8 cellular contexts compared by ENCODE assay signal in the genomic region with DNA sequence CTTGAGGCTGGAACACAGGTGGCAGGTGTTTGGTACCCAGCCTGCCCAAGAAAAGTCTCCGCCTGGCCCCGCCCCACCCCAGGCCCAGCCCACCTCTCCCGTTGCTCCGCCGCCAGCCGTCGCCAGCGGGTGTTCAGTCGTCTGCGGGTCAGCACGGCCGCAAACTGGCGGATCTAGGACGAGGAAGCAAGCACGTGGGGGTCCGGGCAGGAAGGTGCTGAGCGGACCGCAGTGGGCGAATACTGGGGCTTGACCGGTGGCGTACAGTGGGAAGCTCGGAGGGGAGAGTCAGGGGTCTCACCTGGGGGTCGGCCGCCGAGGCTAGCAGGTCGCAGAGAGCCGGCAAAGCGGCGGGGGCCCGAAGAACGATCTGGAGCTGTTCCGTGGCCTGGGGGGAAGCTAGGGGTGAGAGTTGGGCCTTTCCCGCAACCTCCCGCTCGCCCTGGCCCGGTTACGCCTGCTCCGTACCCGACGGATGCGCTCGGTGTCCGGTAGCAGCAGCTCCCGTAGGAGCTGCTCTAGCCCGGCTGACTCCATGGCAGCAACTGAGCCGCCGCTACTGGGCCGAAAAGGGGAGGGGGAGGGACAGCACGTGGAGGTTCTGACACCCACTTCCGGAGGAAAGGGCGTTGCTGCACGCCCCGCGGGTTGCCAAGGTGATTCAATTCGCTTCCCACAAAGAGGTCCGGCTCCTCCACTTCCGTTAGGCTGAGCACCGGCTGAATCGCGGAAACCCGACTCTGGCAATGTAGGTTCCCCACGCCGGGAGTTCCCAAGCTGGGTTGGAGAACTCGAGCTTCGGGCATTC. TPM values are rescaled to one million over a fixed set of nuclear protein-coding genes. Genes with fewer than 3 reads are reported as not detected.
DNase-seq lines count a peak whose midpoint lies in the region; ATAC-seq and TF ChIP-seq lines count a peak whose summit lies in the region.

A gene with protein sequence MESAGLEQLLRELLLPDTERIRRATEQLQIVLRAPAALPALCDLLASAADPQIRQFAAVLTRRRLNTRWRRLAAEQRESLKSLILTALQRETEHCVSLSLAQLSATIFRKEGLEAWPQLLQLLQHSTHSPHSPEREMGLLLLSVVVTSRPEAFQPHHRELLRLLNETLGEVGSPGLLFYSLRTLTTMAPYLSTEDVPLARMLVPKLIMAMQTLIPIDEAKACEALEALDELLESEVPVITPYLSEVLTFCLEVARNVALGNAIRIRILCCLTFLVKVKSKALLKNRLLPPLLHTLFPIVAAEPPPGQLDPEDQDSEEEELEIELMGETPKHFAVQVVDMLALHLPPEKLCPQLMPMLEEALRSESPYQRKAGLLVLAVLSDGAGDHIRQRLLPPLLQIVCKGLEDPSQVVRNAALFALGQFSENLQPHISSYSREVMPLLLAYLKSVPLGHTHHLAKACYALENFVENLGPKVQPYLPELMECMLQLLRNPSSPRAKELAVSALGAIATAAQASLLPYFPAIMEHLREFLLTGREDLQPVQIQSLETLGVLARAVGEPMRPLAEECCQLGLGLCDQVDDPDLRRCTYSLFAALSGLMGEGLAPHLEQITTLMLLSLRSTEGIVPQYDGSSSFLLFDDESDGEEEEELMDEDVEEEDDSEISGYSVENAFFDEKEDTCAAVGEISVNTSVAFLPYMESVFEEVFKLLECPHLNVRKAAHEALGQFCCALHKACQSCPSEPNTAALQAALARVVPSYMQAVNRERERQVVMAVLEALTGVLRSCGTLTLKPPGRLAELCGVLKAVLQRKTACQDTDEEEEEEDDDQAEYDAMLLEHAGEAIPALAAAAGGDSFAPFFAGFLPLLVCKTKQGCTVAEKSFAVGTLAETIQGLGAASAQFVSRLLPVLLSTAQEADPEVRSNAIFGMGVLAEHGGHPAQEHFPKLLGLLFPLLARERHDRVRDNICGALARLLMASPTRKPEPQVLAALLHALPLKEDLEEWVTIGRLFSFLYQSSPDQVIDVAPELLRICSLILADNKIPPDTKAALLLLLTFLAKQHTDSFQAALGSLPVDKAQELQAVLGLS (minus strand): TSS at position 566 of the 808 bp plus-strand sequence. CDS start 29 bp downstream, at position 537.

- H3K9me3 ChIP-seq in lung (ENCODE audit: control insufficient read depth in 2 of 2, insufficient read depth in 1 of 2, low read length in 1 of 2) = no peaks in the 10 kb centered on the region

- DNase-seq in CMK (ENCODE audit: low read depth) = peak; percentile 85
- DNase-seq in HS-5 (ENCODE audit: low read depth) = peak; percentile 81
- DNase-seq in NK-92 (lab: John Stamatoyannopoulos, UW; ENCODE audit: unreplicated experiment) = peak; percentile 74
- DNase-seq in activated CD8-positive, alpha-beta memory T cell treated with anti-CD3 and anti-CD28 coated beads for 1 hour (ENCODE audit: extremely low read depth in 1 of 2, low read depth in 1 of 2) = peak; percentile 89 to 91
- peak; percentile 89 for DNase-seq in effector CD8-positive, alpha-beta T cell (lab: John Stamatoyannopoulos, UW)
- DNase-seq in lung (ENCODE audit: low spot score) = peak; percentile 96
- DNase-seq in stimulated activated CD4-positive, alpha-beta T cell treated with anti-CD3 and anti-CD28 coated beads, TNF-alpha, amount 100 ng/mL, for 24 hours (ENCODE audit: low read depth in 3 of 3) = peak; percentile 90 to 95 (median 94)

- peak within 1 kb of the TSS; percentile 60 to 71 for H3K27ac ChIP-seq in lung (ENCODE audit: low read depth in 1 of 2, low read length in 1 of 2)

- peak; percentile 76 for ATAC-seq in GM19468 (IDR thresholded peaks at IDR 0.05; ENCODE audit: extremely low read depth, unreplicated experiment)
- ATAC-seq in lung (ENCODE audit: insufficient read depth, low FRiP score) = peak; percentile 94

- no peak for TF ChIP-seq CTCF in lung (IDR thresholded peaks at IDR 0.05; ENCODE audit: control extremely low read depth, extremely low read depth)

- H3K4me1 ChIP-seq in lung (ENCODE audit: control insufficient read depth in 2 of 2, insufficient read depth in 2 of 2, low read length in 2 of 2) = peaks cover 0 to 5% of the 10 kb centered on the region in 2 donors

- 0 to 1% methylated on average over 64 to 65 of the region's 65 CpGs for WGBS in lung, 2 donors

- H3K4me3 ChIP-seq in lung = peak within 1 kb of the TSS; percentile 69

- no peaks in the 10 kb centered on the region for H3K27me3 ChIP-seq in lung (ENCODE audit: control insufficient read depth, insufficient read depth)

- H3K36me3 ChIP-seq in lung (ENCODE audit: control insufficient read depth in 2 of 2, insufficient read depth in 2 of 2, low read length in 2 of 2) = peaks cover 22 to 39% of the 10 kb centered on the region in 2 donors

RNA-seq across cellular contexts. Expression of the gene that starts here (rescaled TPM):
- 10 to 100 TPM; 22.0 to 78.9 TPM for total RNA-seq in lung
- 10 to 100 TPM; 13.0 to 34.8 TPM for polyA plus RNA-seq in lung

Comparison
In these comparisons a context has a peak if more than half of its experiments do, and no peak if none do; other contexts are left out.
1. Peak in every context shown above with its lines: DNase-seq, ATAC-seq, H3K4me3 ChIP-seq and H3K27ac ChIP-seq.